ENCODE assay signal across 10 cellular contexts in genomic region chr7:100556541-100556940, GRCh38. TPM values are rescaled to one million over a fixed set of nuclear protein-coding genes. Genes with fewer than 3 reads are reported as not detected.
DNase-seq lines count a peak whose midpoint lies in the region; ATAC-seq and TF ChIP-seq lines count a peak whose summit lies in the region.
"Had no signal": no experiment of that assay in that cellular context is flagged by ENCODE, and none has a peak within 500 bp of the region (broad histone marks: within the 10 kb centered on the region; RNA-seq: fewer than 3 reads in every experiment).

No MANE protein-coding gene starts in this region.

- H3K4me3 ChIP-seq in AG10803 (ENCODE audit: low read length) = no peak overlapping the region
- no peak overlapping the region for H3K4me3 ChIP-seq in NB4 (ENCODE audit: low read depth, low read length)
- no peak overlapping the region for H3K4me3 ChIP-seq in esophagus muscularis mucosa

- TF ChIP-seq POLR2A in NB4 (IDR thresholded peaks at IDR 0.05; ENCODE audit: extremely low read depth, insufficient read length) (no peak), esophagus muscularis mucosa (IDR thresholded peaks at IDR 0.05; ENCODE audit: low read depth) (no peak)

- peaks cover 20 to 85% (median 57%) of the 10 kb centered on the region in 4 donors for H3K36me3 ChIP-seq in esophagus muscularis mucosa

- TF ChIP-seq EP300 in esophagus muscularis mucosa (IDR thresholded peaks at IDR 0.05) = no peak

- DNase-seq in AG10803 (ENCODE audit: low read depth) (peak; percentile 85), NB4 (ENCODE audit: low read depth) (peak; percentile 72), fibroblast of gingiva (ENCODE audit: low read depth) (peak; percentile 76), esophagus muscularis mucosa (ENCODE audit: extremely low spot score) (no peak)
- DNase-seq: activated effector memory CD4-positive, alpha-beta T cell treated with anti-CD3 and anti-CD28 coated beads, Interleukin-2, amount 50 U/mL, for 16 hours; stimulated activated CD4-positive, alpha-beta T cell treated with anti-CD3 and anti-CD28 coated beads, Interleukin-2, amount 100 ng/mL, for 24 hours; T-helper 2 cell had no signal

- H3K9me3 ChIP-seq in esophagus muscularis mucosa = no peaks in the 10 kb centered on the region

- ATAC-seq in GM19328 (IDR thresholded peaks at IDR 0.05; ENCODE audit: unreplicated experiment) = no peak
- no peak for ATAC-seq in GM21737 (IDR thresholded peaks at IDR 0.05; ENCODE audit: unreplicated experiment)

- H3K4me1 ChIP-seq in esophagus muscularis mucosa = peaks cover 0 to 13% (median 11%) of the 10 kb centered on the region in 4 donors

- no peak for TF ChIP-seq CTCF in AG10803 (conservative IDR thresholded peaks at IDR 0.05; ENCODE audit: low read length)
- no peak for TF ChIP-seq CTCF in NB4 (IDR thresholded peaks at IDR 0.05; ENCODE audit: low read depth, low read length)
- TF ChIP-seq CTCF in esophagus muscularis mucosa (IDR thresholded peaks at IDR 0.05) = no peak

- WGBS in esophagus muscularis mucosa = 70% methylated on average over 4 of the region's 4 CpGs

- intact Hi-C loops in esophagus muscularis mucosa (cut with DNase I) = loop anchor here (2.0 kb wide), 1 partner anchor 86 kb away; no protein-coding TSS in a partner anchor

- no peak overlapping the region for H3K27ac ChIP-seq in esophagus muscularis mucosa (replicated peaks in 1 of 4)

- H3K27me3 ChIP-seq in esophagus muscularis mucosa = no peaks in the 10 kb centered on the region

RNA-seq across cellular contexts. Expression of gene SAP25, which starts 17.2 kb away (rescaled TPM):
- total RNA-seq in esophagus muscularis mucosa = under 1 TPM in 2 of 4 donors, not detected in 2; 0.83 to 0.92 TPM

RNA-seq across cellular contexts. Expression of gene AGFG2, which starts 17.5 kb away (rescaled TPM):
- 10 to 100 TPM; 31.6 to 79.6 (median 35.1) TPM for total RNA-seq in esophagus muscularis mucosa

RNA-seq across cellular contexts. Expression of gene LRCH4, which starts 29.4 kb away (rescaled TPM):
- 10 to 100 TPM; 36.2 to 53.2 (median 44.0) TPM for total RNA-seq in esophagus muscularis mucosa

RNA-seq across cellular contexts. Expression of gene FBXO24, which starts 29.6 kb away (rescaled TPM):
- under 1 TPM; 0.13 to 0.83 (median 0.48) TPM for total RNA-seq in esophagus muscularis mucosa
- total RNA-seq: temporal lobe had no signal

RNA-seq across cellular contexts. Expression of gene PCOLCE, which starts 45.6 kb away (rescaled TPM):
- 10 to 100 TPM; 12.0 to 42.2 (median 18.3) TPM for total RNA-seq in esophagus muscularis mucosa
